In genomic region chr1:86156571-86157455, GRCh38 we compare ENCODE assay signal across 8 cellular contexts. TPM values are rescaled to one million over a fixed set of nuclear protein-coding genes. Genes with fewer than 3 reads are reported as not detected.
DNase-seq lines count a peak whose midpoint lies in the region; ATAC-seq and TF ChIP-seq lines count a peak whose summit lies in the region.

COL24A1 (minus strand) TSS chr1:86156772; CDS start chr1:86156396, 376 bp downstream.

- TF ChIP-seq CTCF in astrocyte of the spinal cord (IDR thresholded peaks at IDR 0.05; ENCODE audit: low read depth, low read length) (no peak), gastrocnemius medialis (IDR thresholded peaks at IDR 0.05 in 4 of 5, conservative IDR thresholded peaks at IDR 0.05 in 1 of 5) (no peak)

- H3K4me3 ChIP-seq in MG63 (peak within 1 kb of the TSS; percentile 12; the same call in 1 of the 2 replicates), astrocyte of the spinal cord (ENCODE audit: low read depth, low read length) (peak within 1 kb of the TSS; percentile 33), iPS-18c (ENCODE audit: insufficient read depth, low read depth, low read length) (peak within 1 kb of the TSS; percentile 59), gastrocnemius medialis (peak within 1 kb of the TSS; percentile 49 to 74 (median 59))

- H3K9me3 ChIP-seq in MG63 (no peaks in the 10 kb centered on the region), iPS-18c (ENCODE audit: control insufficient read depth, insufficient read depth, low read length) (peaks cover 7% of the 10 kb centered on the region), gastrocnemius medialis (no peaks in the 10 kb centered on the region)

- H3K27ac ChIP-seq in gastrocnemius medialis: peak within 1 kb of the TSS; percentile 30 to 63 (median 44)

- H3K27me3 ChIP-seq in MG63: no peaks in the 10 kb centered on the region
- H3K27me3 ChIP-seq in gastrocnemius medialis: peaks cover 0 to 5% (median 0%) of the 10 kb centered on the region in 3 donors

- peaks cover 0 to 15% of the 10 kb centered on the region in 2 donors for H3K4me1 ChIP-seq in gastrocnemius medialis

- intact Hi-C loops in gastrocnemius medialis (cut with DNase I; ENCODE audit: low total_unique reads): no loop called here

- in situ Hi-C loops in astrocyte of the spinal cord (cut with HindIII; ENCODE audit: low sequenced_read_pairs) (no loop called here), gastrocnemius medialis (cut with MboI; ENCODE audit: low sequenced_read_pairs in 4 of 4) (no loop called here)

- H3K36me3 ChIP-seq in MG63: no peaks in the 10 kb centered on the region
- H3K36me3 ChIP-seq in gastrocnemius medialis: no peaks in the 10 kb centered on the region

- TF ChIP-seq POLR2A in gastrocnemius medialis (IDR thresholded peaks at IDR 0.05): no peak

- DNase-seq in ELR (ENCODE audit: low read depth) (peak; percentile 64), MG63 (no peak), astrocyte of the spinal cord (ENCODE audit: low read depth, low spot score) (peak; percentile 70), gastrocnemius medialis (peak; percentile 15 to 27)
- no peak for DNase-seq in stimulated activated CD4-positive, alpha-beta T cell treated with anti-CD3 and anti-CD28 coated beads, Interleukin-1b, Interleukin-23, amount 100 ng/mL, for 48 hours

- peak; percentile 68 to 77 for ATAC-seq in gastrocnemius medialis
- ATAC-seq in HG02973 (IDR thresholded peaks at IDR 0.05; ENCODE audit: unreplicated experiment): no peak
- ATAC-seq in HG02763 (IDR thresholded peaks at IDR 0.05; ENCODE audit: unreplicated experiment): no peak

RNA-seq across cellular contexts. Expression of gene COL24A1, which starts in this region (rescaled TPM):
- not detected in 2 replicates for total RNA-seq in MG63 (2014; rRNA removed; shearing (Covaris generic); ENCODE audit: low replicate concordance)
- under 1 TPM in 2 of 4 donors, not detected in 2; 0.09 to 0.36 TPM for total RNA-seq in gastrocnemius medialis

Comparison
In these comparisons a context has a peak if more than half of its experiments do, and no peak if none do; other contexts are left out.
1. Peak in DNase-seq, ATAC-seq, H3K4me3 ChIP-seq and H3K27ac ChIP-seq in gastrocnemius medialis; RNA of the gene not detected or under 1 TPM.
2. DNase-seq: peak in ELR (single experiment) and astrocyte of the spinal cord (single experiment); none in MG63 (single experiment) and stimulated activated CD4-positive, alpha-beta T cell treated with anti-CD3 and anti-CD28 coated beads, Interleukin-1b, Interleukin-23, amount 100 ng/mL, for 48 hours (single experiment).
3. Peak in every context shown above with its lines, with median percentiles within 50 percentile points of each other: H3K4me3 ChIP-seq.